10 cellular contexts compared by ENCODE assay signal in the genomic region with DNA sequence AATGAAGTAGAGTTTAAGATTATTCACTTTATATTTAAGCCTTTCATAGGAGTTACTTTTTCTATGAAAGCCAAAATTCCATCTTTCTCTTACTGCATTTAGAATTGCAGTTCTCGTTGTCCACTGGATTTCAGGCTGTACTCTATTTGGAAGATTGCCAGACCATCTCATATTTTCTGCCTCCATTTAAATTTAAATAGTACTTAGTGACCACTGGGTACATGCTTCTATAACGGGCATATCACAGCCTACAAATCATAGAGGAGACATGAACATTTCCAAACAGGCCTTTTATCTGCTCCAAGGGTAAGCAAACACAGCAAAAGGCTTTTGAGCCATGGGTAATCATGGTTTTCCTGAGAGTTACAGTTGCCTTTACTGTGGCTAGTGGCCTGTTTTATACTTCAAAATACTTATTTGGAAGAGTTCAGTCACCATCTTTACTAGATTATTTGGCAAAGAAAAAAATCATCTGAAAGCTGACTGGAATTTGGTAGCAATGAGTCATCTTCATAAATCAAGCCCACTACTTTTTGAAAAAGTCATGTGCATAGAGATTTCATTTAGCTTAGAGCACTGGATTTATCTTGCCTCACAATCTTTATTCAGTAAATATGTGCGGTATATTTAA. TPM values are rescaled to one million over a fixed set of nuclear protein-coding genes. Genes with fewer than 3 reads are reported as not detected.
DNase-seq lines count a peak whose midpoint lies in the region; ATAC-seq and TF ChIP-seq lines count a peak whose summit lies in the region.
"Had no signal": no experiment of that assay in that cellular context is flagged by ENCODE, and none has a peak within 500 bp of the region (broad histone marks: within the 10 kb centered on the region; RNA-seq: fewer than 3 reads in every experiment).

No MANE protein-coding gene starts in this region.

- H3K4me3 Mint-ChIP-seq in Calu3 (ENCODE audit: low read depth, unreplicated experiment) (no peak overlapping the region), neural progenitor cell (no peak overlapping the region)

- peaks cover 29% of the 10 kb centered on the region for H3F3A ChIP-seq in neural progenitor cell (ENCODE audit: low read depth)

- H3K9ac ChIP-seq in colonic mucosa (ENCODE audit: low read depth in 2 of 2, low read length in 2 of 2): no peak overlapping the region
- H3K9ac ChIP-seq in neural progenitor cell: no peak overlapping the region

- H3K4me1 Mint-ChIP-seq in Calu3 (ENCODE audit: low read depth, unreplicated experiment) (peaks cover 39% of the 10 kb centered on the region), neural progenitor cell (peaks cover 48% of the 10 kb centered on the region)

- peaks cover 54% of the 10 kb centered on the region for H3K79me2 ChIP-seq in neural progenitor cell (ENCODE audit: low read depth)

- no TSS peak for BruUV-seq in Calu3 (replicated peaks; lab: Mats Ljungman, UMichigan)

- DNase-seq in Calu3 (no peak), NCI-H2029 treated with DMSO at 0.1 percent for 48 hours (lab: John Stamatoyannopoulos, UW) (peak; percentile 53), colonic mucosa (no peak), neural progenitor cell (ENCODE audit: low spot score) (no peak), islet precursor cell (no peak)
- no peak for DNase-seq in stimulated activated CD4-positive, alpha-beta T cell treated with anti-CD3 and anti-CD28 coated beads, Interleukin-4, amount 100 ng/mL, for 1 hour
- DNase-seq: NCI-H1436 treated with DMSO at 0.1 percent for 48 hours, nucleus accumbens had no signal

- ATAC-seq in GM21423 (IDR thresholded peaks at IDR 0.05; ENCODE audit: unreplicated experiment): no peak
- ATAC-seq in GM18858 (IDR thresholded peaks at IDR 0.05; ENCODE audit: unreplicated experiment): no peak

- intact Hi-C loops in Calu3 (cut with micrococcal nuclease; ENCODE audit: unreplicated experiment) (loop anchor here (5.0 kb wide), 1 partner anchor 36 kb away; no protein-coding TSS in a partner anchor), colonic mucosa (cut with DNase I) (no loop called here)

- H3K36me3 ChIP-seq in colonic mucosa (no peaks in the 10 kb centered on the region), neural progenitor cell (no peaks in the 10 kb centered on the region)

- H3K9me3 ChIP-seq in colonic mucosa: no peaks in the 10 kb centered on the region
- H3K9me3 ChIP-seq in neural progenitor cell (ENCODE audit: low read depth): no peaks in the 10 kb centered on the region

- no peak overlapping the region for H3K4me2 ChIP-seq in neural progenitor cell

- peak overlapping the region; percentile 96 for H3K27ac Mint-ChIP-seq in Calu3 (ENCODE audit: unreplicated experiment)
- no peak overlapping the region for H3K27ac Mint-ChIP-seq in neural progenitor cell

- H3K27me3 ChIP-seq in colonic mucosa: no peaks in the 10 kb centered on the region
- H3K27me3 ChIP-seq in neural progenitor cell: no peaks in the 10 kb centered on the region

- H3K27ac ChIP-seq in colonic mucosa (peak overlapping the region; percentile 16), neural progenitor cell (peak overlapping the region; percentile 36)

- no peaks in the 10 kb centered on the region for H3K4me1 ChIP-seq in colonic mucosa
- peaks cover 37% of the 10 kb centered on the region for H3K4me1 ChIP-seq in neural progenitor cell

- H4K20me1 ChIP-seq in neural progenitor cell (ENCODE audit: low read depth): peaks cover 11% of the 10 kb centered on the region

- no peak overlapping the region for H3K4me3 ChIP-seq in colonic mucosa
- H3K4me3 ChIP-seq in neural progenitor cell: no peak overlapping the region

- H3K27me3 Mint-ChIP-seq in Calu3 (ENCODE audit: unreplicated experiment) (no peaks in the 10 kb centered on the region), neural progenitor cell (ENCODE audit: insufficient read depth, low read depth) (no peaks in the 10 kb centered on the region)

- H3K9me3 Mint-ChIP-seq in Calu3 (ENCODE audit: low read depth, unreplicated experiment) (no peaks in the 10 kb centered on the region), neural progenitor cell (no peaks in the 10 kb centered on the region)

- H2AFZ ChIP-seq in neural progenitor cell (replicated peaks): no peak overlapping the region

- CTCF ChIA-PET in Calu3 (lab: Charles Lee): no interaction called here

- TF ChIP-seq CTCF in Calu3 (IDR thresholded peaks at IDR 0.05; ENCODE audit: unreplicated experiment) (no peak), colonic mucosa (IDR thresholded peaks at IDR 0.05) (no peak), neural progenitor cell (IDR thresholded peaks at IDR 0.05) (no peak)

- peaks cover 5% of the 10 kb centered on the region for H3K36me3 Mint-ChIP-seq in Calu3 (ENCODE audit: insufficient read depth, unreplicated experiment)
- H3K36me3 Mint-ChIP-seq in neural progenitor cell: peaks cover 18% of the 10 kb centered on the region

RNA-seq across cellular contexts. Expression of a gene that starts 15.7 kb away (rescaled TPM):
- total RNA-seq in Calu3 (2022): 28.8 and 34.2 TPM in 2 replicates
- 10 to 100 TPM; 13.2 to 21.2 TPM for total RNA-seq in colonic mucosa
- total RNA-seq in neural progenitor cell (ENCODE audit: low replicate concordance): 34.0 and 49.0 TPM in 2 replicates
